In the genomic region with DNA sequence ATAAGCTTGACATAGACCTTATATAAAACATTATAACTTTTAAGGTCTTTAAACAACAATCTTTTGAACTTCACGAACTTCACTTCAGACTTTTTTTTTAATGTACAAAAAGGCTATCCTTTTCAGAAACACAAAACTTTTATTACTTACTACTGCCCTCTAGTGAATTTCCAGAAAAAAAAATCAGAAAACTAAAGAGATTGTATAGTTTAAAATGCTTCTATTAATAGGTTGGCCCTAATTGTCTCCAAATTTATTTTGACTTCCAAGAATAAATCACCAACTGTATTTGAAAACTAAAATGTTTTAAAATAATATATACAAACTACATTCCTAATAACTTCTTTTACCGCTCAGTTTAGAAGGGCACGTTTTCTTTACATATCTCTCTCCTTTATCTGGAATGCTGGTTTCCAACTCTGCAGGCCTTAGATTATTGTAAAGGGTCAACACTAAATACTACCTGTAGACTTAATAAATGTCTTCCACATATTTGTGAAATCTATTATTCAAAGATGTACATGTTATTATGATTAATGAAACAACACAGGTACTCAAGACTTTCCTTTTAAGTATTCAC, we compare ENCODE assay signal across 10 cellular contexts.
DNase-seq lines count a peak whose midpoint lies in the region; ATAC-seq and TF ChIP-seq lines count a peak whose summit lies in the region.
"Had no signal": no experiment of that assay in that cellular context is flagged by ENCODE, and none has a peak within 500 bp of the region (broad histone marks: within the 10 kb centered on the region; RNA-seq: fewer than 3 reads in every experiment).

No MANE protein-coding gene starts in this region.

- H3K4me3 ChIP-seq in cardiac fibroblast (replicated peaks in 1 of 2; ENCODE audit: low read depth in 2 of 2, low read length in 2 of 2) (no peak overlapping the region), gastrocnemius medialis (no peak overlapping the region)
- H3K4me3 ChIP-seq: SJSA1 had no signal

- no peak overlapping the region for H3K27ac ChIP-seq in gastrocnemius medialis
- H3K27ac ChIP-seq: SJSA1 had no signal

- peaks cover 0 to 6% (median 4%) of the 10 kb centered on the region in 3 donors for H3K9me3 ChIP-seq in gastrocnemius medialis

- H3K27me3 ChIP-seq in gastrocnemius medialis: no peaks in the 10 kb centered on the region
- H3K27me3 ChIP-seq: SJSA1 had no signal

- H3K9me3 Mint-ChIP-seq in activated CD4-positive, alpha-beta memory T cell treated with anti-CD3 and anti-CD28 coated beads for 36 hours: peaks cover 7% of the 10 kb centered on the region

- H3K27me3 Mint-ChIP-seq in activated CD4-positive, alpha-beta memory T cell treated with anti-CD3 and anti-CD28 coated beads for 36 hours: no peaks in the 10 kb centered on the region
- H3K27me3 Mint-ChIP-seq: CD4-positive, CD25-positive, alpha-beta regulatory T cell had no signal

- H3K27ac Mint-ChIP-seq in activated CD4-positive, alpha-beta memory T cell treated with anti-CD3 and anti-CD28 coated beads for 36 hours: no peak overlapping the region

- DNase-seq in NCI-H2107 treated with DMSO at 0.1 percent for 48 hours (lab: John Stamatoyannopoulos, UW; ENCODE audit: unreplicated experiment) (peak; percentile 13), NCI-H2107 (lab: John Stamatoyannopoulos, UW) (no peak), NCI-H1105 (lab: John Stamatoyannopoulos, UW) (peak; percentile 5), cardiac fibroblast (ENCODE audit: low read depth in 2 of 2) (peak; percentile 23 to 32), retina (peak; percentile 7), gastrocnemius medialis (no peak)
- no peak for DNase-seq in activated CD4-positive, alpha-beta memory T cell treated with anti-CD3 and anti-CD28 coated beads for 36 hours
- no peak for DNase-seq in activated naive CD4-positive, alpha-beta T cell treated with anti-CD3 and anti-CD28 coated beads, Interleukin-2, amount 50 U/mL, for 16 hours

- POLR2A ChIA-PET in activated CD4-positive, alpha-beta memory T cell treated with anti-CD3 and anti-CD28 coated beads for 36 hours (lab: Charles Lee): no interaction called here

- CTCF ChIA-PET in activated CD4-positive, alpha-beta memory T cell treated with anti-CD3 and anti-CD28 coated beads for 36 hours (lab: Charles Lee): interaction anchor here (0.6 to 1.2 kb wide), 5 partner anchors 28 to 540 kb away, joined by 3 to 7 read pairs (median 3); no protein-coding TSS in a partner anchor

- in situ Hi-C loops in gastrocnemius medialis (cut with MboI; ENCODE audit: low sequenced_read_pairs in 4 of 4): no loop called here

- H3K36me3 ChIP-seq in gastrocnemius medialis: peaks cover 0 to 6% of the 10 kb centered on the region in 2 donors
- H3K36me3 ChIP-seq: SJSA1 had no signal

- no peak overlapping the region for H3K4me3 Mint-ChIP-seq in activated CD4-positive, alpha-beta memory T cell treated with anti-CD3 and anti-CD28 coated beads for 36 hours
- H3K4me3 Mint-ChIP-seq: CD4-positive, CD25-positive, alpha-beta regulatory T cell had no signal

- peaks cover 19% of the 10 kb centered on the region for H3K36me3 Mint-ChIP-seq in activated CD4-positive, alpha-beta memory T cell treated with anti-CD3 and anti-CD28 coated beads for 36 hours

- peaks cover 2% of the 10 kb centered on the region for H3K4me1 Mint-ChIP-seq in activated CD4-positive, alpha-beta memory T cell treated with anti-CD3 and anti-CD28 coated beads for 36 hours (ENCODE audit: low read depth)

- no peak for TF ChIP-seq POLR2A in gastrocnemius medialis (IDR thresholded peaks at IDR 0.05)

- no peak for ATAC-seq in gastrocnemius medialis

- intact Hi-C loops in activated CD4-positive, alpha-beta memory T cell treated with anti-CD3 and anti-CD28 coated beads for 36 hours (cut with micrococcal nuclease): loop anchor here (5.0 to 10.0 kb wide), 3 partner anchors 137 to 1095 kb away; a partner anchor contains a TSS
- intact Hi-C loops in gastrocnemius medialis (cut with DNase I; ENCODE audit: low total_unique reads): loop anchor here (5.0 kb wide), 1 partner anchor 62 kb away; no protein-coding TSS in a partner anchor

- peaks cover 3 to 7% of the 10 kb centered on the region in 2 donors for H3K4me1 ChIP-seq in gastrocnemius medialis
- H3K4me1 ChIP-seq: SJSA1 had no signal

- TF ChIP-seq CTCF in cardiac fibroblast (IDR thresholded peaks at IDR 0.05; ENCODE audit: low read depth, low read length): no peak
- peak in 2 of 5 experiments; percentile 17 to 32 for TF ChIP-seq CTCF in gastrocnemius medialis (IDR thresholded peaks at IDR 0.05 in 4 of 5, conservative IDR thresholded peaks at IDR 0.05 in 1 of 5)

Comparison
In these comparisons a context has a peak if more than half of its experiments do, and no peak if none do; other contexts are left out.
1. DNase-seq: peak in NCI-H2107 treated with DMSO at 0.1 percent for 48 hours (single experiment), NCI-H1105 (single experiment), cardiac fibroblast (2 of 2) and retina (single experiment); none in NCI-H2107 (single experiment), activated CD4-positive, alpha-beta memory T cell treated with anti-CD3 and anti-CD28 coated beads for 36 hours (single experiment), activated naive CD4-positive, alpha-beta T cell treated with anti-CD3 and anti-CD28 coated beads, Interleukin-2, amount 50 U/mL, for 16 hours (single experiment) and gastrocnemius medialis (0 of 2).